ENCODE assay signal across 8 cellular contexts in the genomic region with DNA sequence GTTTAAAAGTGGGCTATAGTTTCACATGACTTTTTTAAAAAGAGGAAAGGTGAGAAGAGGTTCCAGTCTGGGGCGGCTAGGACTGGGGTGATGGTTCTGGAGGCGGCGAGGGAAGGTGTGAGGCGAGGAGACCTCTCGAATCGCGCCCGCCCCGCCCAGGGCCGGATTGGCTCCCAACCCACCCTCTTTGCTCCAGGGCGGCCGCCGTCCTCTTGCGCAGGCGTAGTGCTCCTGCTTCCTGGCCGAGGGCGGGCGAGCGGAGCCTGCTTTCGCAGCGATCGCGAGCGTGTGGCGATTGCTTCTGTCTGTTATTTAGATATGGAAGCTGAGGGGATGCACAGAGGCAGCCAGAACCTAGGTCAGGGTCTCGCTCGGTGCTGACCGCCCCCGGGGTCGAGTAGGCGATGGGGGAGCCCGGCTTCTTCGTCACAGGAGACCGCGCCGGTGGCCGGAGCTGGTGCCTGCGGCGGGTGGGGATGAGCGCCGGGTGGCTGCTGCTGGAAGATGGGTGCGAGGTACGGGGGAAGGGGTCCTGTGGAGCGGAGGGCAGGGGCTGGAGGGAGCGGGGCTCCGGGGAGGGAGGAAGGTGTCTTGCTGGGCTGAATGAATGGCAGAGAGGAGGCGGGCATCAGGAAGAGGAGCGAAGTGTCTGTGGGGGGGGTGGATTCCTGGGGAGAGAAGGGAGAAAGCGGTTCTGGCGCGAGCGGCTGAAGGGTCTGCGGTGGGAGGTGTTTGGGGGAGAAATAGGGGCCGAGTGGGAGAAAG. TPM values are rescaled to one million over a fixed set of nuclear protein-coding genes. Genes with fewer than 3 reads are reported as not detected.
A peak's percentile ranks its signal among the peaks of the same experiment; 100 is the strongest.
DNase-seq lines count a peak whose midpoint lies in the region; ATAC-seq and TF ChIP-seq lines count a peak whose summit lies in the region.

A gene with protein sequence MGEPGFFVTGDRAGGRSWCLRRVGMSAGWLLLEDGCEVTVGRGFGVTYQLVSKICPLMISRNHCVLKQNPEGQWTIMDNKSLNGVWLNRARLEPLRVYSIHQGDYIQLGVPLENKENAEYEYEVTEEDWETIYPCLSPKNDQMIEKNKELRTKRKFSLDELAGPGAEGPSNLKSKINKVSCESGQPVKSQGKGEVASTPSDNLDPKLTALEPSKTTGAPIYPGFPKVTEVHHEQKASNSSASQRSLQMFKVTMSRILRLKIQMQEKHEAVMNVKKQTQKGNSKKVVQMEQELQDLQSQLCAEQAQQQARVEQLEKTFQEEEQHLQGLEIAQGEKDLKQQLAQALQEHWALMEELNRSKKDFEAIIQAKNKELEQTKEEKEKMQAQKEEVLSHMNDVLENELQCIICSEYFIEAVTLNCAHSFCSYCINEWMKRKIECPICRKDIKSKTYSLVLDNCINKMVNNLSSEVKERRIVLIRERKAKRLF (plus strand): TSS at position 223 of the 765 bp plus-strand sequence. CDS start 182 bp downstream, at position 405.

- peak within 1 kb of the TSS; percentile 80 for H3K27ac Mint-ChIP-seq in activated B cell treated with CpG ODN at 0.5 μM for 24 hours
- peak within 1 kb of the TSS; percentile 74 to 94 (median 88) for H3K27ac Mint-ChIP-seq in immature natural killer cell

- POLR2A ChIA-PET in AG04449 (lab: Yijun Ruan, JAX) = no interaction called here
- POLR2A ChIA-PET in activated B cell treated with CpG ODN at 0.5 μM for 24 hours (lab: Charles Lee) = interaction anchor here (0.6 to 1.7 kb wide), 6 partner anchors 79 to 598 kb away, joined by 3 to 11 read pairs (median 4); partner anchors contain the start of genes CMTR1 and ZFAND3

- H3K4me1 Mint-ChIP-seq in activated B cell treated with CpG ODN at 0.5 μM for 24 hours (peaks cover 20% of the 10 kb centered on the region), immature natural killer cell (peaks cover 45 to 51% of the 10 kb centered on the region in 2 donors)

- CTCF ChIA-PET in AG04449 (lab: Yijun Ruan, JAX) = interaction anchor here (1.5 to 3.9 kb wide), 2 partner anchors 28 to 211 kb away, joined by 4 to 13 read pairs; no protein-coding TSS in a partner anchor
- CTCF ChIA-PET in activated B cell treated with CpG ODN at 0.5 μM for 24 hours (lab: Charles Lee) = no interaction called here

- H3K27me3 Mint-ChIP-seq in activated B cell treated with CpG ODN at 0.5 μM for 24 hours (no peaks in the 10 kb centered on the region), immature natural killer cell (ENCODE audit: low read depth in 3 of 3) (peaks cover 0 to 7% (median 5%) of the 10 kb centered on the region in 3 donors)

- H3K4me3 ChIP-seq in AG04449 (ENCODE audit: low read depth, low read length) = peak within 1 kb of the TSS; percentile 94

- peak within 1 kb of the TSS; percentile 94 for H3K4me3 Mint-ChIP-seq in activated B cell treated with CpG ODN at 0.5 μM for 24 hours
- peak within 1 kb of the TSS; percentile 85 to 97 (median 94) for H3K4me3 Mint-ChIP-seq in immature natural killer cell

- H3K9me3 Mint-ChIP-seq in activated B cell treated with CpG ODN at 0.5 μM for 24 hours = no peaks in the 10 kb centered on the region
- no peaks in the 10 kb centered on the region for H3K9me3 Mint-ChIP-seq in immature natural killer cell

- ATAC-seq in GM18870 (IDR thresholded peaks at IDR 0.05; ENCODE audit: unreplicated experiment) = peak; percentile 65
- ATAC-seq in HG03135 (IDR thresholded peaks at IDR 0.05; ENCODE audit: unreplicated experiment) = peak; percentile 83
- ATAC-seq in activated B cell treated with CpG ODN at 0.5 μM for 24 hours (ENCODE audit: low read depth) = peak; percentile 98

- TF ChIP-seq CTCF in AG04449 (IDR thresholded peaks at IDR 0.05; ENCODE audit: insufficient read depth, low read length, missing control alignments) = no peak
- TF ChIP-seq CTCF in activated B cell treated with CpG ODN at 0.5 μM for 24 hours (IDR thresholded peaks at IDR 0.05) = no peak

- intact Hi-C loops in activated B cell treated with CpG ODN at 0.5 μM for 24 hours (cut with micrococcal nuclease) = loop anchor here (1.0 kb wide), 1 partner anchor 79 kb away; the partner anchor contains the start of gene CMTR1

- DNase-seq in AG04449 (ENCODE audit: low read depth, low spot score) = no peak
- peak; percentile 88 for DNase-seq in NCI-H2227 treated with DMSO at 0.1 percent for 48 hours (lab: John Stamatoyannopoulos, UW)
- DNase-seq in activated B cell treated with CpG ODN at 0.5 μM for 24 hours = peak; percentile 88
- peak; percentile 84 for DNase-seq in central memory CD4-positive, alpha-beta T cell
- DNase-seq in immature natural killer cell = peak; percentile 89 to 91 (median 90)
- peak; percentile 64 for DNase-seq in smooth muscle cell of the brain vasculature (ENCODE audit: low read depth, low spot score)

- H3K36me3 Mint-ChIP-seq in activated B cell treated with CpG ODN at 0.5 μM for 24 hours (ENCODE audit: low read depth) = peaks cover 5% of the 10 kb centered on the region
- no peaks in the 10 kb centered on the region for H3K36me3 Mint-ChIP-seq in immature natural killer cell

RNA-seq across cellular contexts. Expression of the gene that starts here (rescaled TPM):
- total RNA-seq in activated B cell treated with CpG ODN at 0.5 μM for 24 hours = 18.7 and 18.8 TPM in 2 replicates
- polyA plus RNA-seq in immature natural killer cell = 10 to 100 TPM; 15.2 to 26.4 (median 25.8) TPM
